1 cellular context compared by ENCODE assay signal in the genomic region with DNA sequence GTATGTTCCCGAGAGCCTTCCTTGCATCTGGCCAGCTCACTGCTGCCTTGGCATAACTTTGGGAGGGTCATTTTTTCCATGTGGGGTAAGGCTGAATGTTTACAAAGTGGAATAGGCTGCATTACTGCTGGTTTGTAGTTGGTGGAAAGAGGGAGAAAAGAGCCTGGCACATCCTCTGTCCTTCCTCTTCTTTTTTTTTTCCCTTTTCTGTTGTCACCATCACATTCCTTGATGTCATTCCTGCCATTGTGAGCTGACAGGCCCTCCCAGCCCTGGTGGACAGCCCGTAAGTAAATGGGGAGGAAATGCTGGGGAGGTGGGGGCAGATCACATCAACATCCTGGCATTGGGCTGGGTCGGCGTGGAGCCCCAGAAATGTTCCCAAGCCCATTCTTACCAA.
TF ChIP-seq lines count a peak whose summit lies in the region.

A gene (plus strand): TSS at position 301 of the 400 bp plus-strand sequence. CDS start 106 bp downstream, outside the sequence.

TF ChIP-seq in GM23338, 12 proteins besides CTCF, POLR2A, EP300 and RAD21 (continued from another document):
- TF ChIP-seq CREB1 (CRISPR knock-in tag; IDR thresholded peaks at IDR 0.05; ENCODE audit: low read depth): no peak
